ENCODE assay signal across 24 cellular contexts in genomic region chr21:14771587-14771986, GRCh38.
"Had no signal": no experiment of that assay in that cellular context is flagged by ENCODE, and none has a peak within 500 bp of the region (broad histone marks: within the 10 kb centered on the region; RNA-seq: fewer than 3 reads in every experiment).

No MANE protein-coding gene starts in this region.

- H3K36me3 ChIP-seq: brain microvascular endothelial cell, cardiac muscle cell, SJSA1 had no signal

- H3K4me3 ChIP-seq: cardiac muscle cell, SJSA1 had no signal

- DNase-seq: activated CD4-positive, alpha-beta T cell treated with anti-CD3 and anti-CD28 coated beads for 4 hours; activated CD8-positive, alpha-beta memory T cell treated with anti-CD3 and anti-CD28 coated beads, Interleukin-2, amount 50 U/mL, for 4 hours; activated CD8-positive, alpha-beta T cell treated with anti-CD3 and anti-CD28 coated beads for 36 hours; activated gamma-delta T cell treated with Interleukin-2 at 50 U/mL for 16 hours; activated naive CD4-positive, alpha-beta T cell treated with anti-CD3 and anti-CD28 coated beads, Interleukin-2, amount 10 ng/mL, durations not matched to agents 7 days and 5 days; activated naive CD8-positive, alpha-beta T cell treated with anti-CD3 and anti-CD28 coated beads for 36 hours; activated T-cell treated with anti-CD3 and anti-CD28 coated beads, Interleukin-2, amount 50 U/mL, for 72 hours; brain microvascular endothelial cell; cerebellar nuclear complex; Karpas-422; NCI-H1092; NCI-H1417; NCI-H2029; NCI-H345; NCI-H510A; NCI-H526 treated with DMSO at 0.1 percent for 48 hours; PC-3; SHP77; SW 1271 had no signal

- H3K9me3 ChIP-seq: SJSA1 had no signal

- H3K27ac ChIP-seq: brain microvascular endothelial cell, cardiac muscle cell, SJSA1 had no signal

- H3K4me1 ChIP-seq: SJSA1 had no signal

- H3K27ac Mint-ChIP-seq: activated CD8-positive, alpha-beta T cell treated with anti-CD3 and anti-CD28 coated beads for 36 hours; activated naive CD4-positive, alpha-beta T cell treated with anti-CD3 and anti-CD28 coated beads, Interleukin-2, amount 10 ng/mL, durations not matched to agents 7 days and 5 days; activated naive CD8-positive, alpha-beta T cell treated with anti-CD3 and anti-CD28 coated beads for 36 hours; activated T-cell treated with anti-CD3 and anti-CD28 coated beads, Interleukin-2, amount 50 U/mL, for 72 hours; activated T-helper 2 cell treated with anti-CD3 and anti-CD28 coated beads, Interferon-gamma antibody, Interleukin-2, Interleukin-4, amounts not matched to agents 10 μg/mL and 5 μg/mL and 100 μg/mL, durations not matched to agents 14 hours and 24 hours and 36 hours; T-helper 1 cell treated with Interleukin-12 subunit alpha and Interleukin-12 subunit beta and Interleukin-4 antibody, amounts not matched to agents 30 μg/mL and 1 μg/mL, for 36 hours had no signal

- ATAC-seq: activated CD8-positive, alpha-beta T cell treated with anti-CD3 and anti-CD28 coated beads for 36 hours; activated T-cell treated with anti-CD3 and anti-CD28 coated beads, Interleukin-2, amount 50 U/mL, for 72 hours; PC-3; SK-N-SH treated with all-trans-retinoic acid at 6 μM for 48 hours had no signal

- H3K9me3 Mint-ChIP-seq: activated CD8-positive, alpha-beta T cell treated with anti-CD3 and anti-CD28 coated beads for 36 hours; activated naive CD4-positive, alpha-beta T cell treated with anti-CD3 and anti-CD28 coated beads, Interleukin-2, amount 10 ng/mL, durations not matched to agents 7 days and 5 days; activated naive CD8-positive, alpha-beta T cell treated with anti-CD3 and anti-CD28 coated beads for 36 hours; activated T-cell treated with anti-CD3 and anti-CD28 coated beads, Interleukin-2, amount 50 U/mL, for 72 hours; activated T-helper 2 cell treated with anti-CD3 and anti-CD28 coated beads, Interferon-gamma antibody, Interleukin-2, Interleukin-4, amounts not matched to agents 10 μg/mL and 5 μg/mL and 100 μg/mL, durations not matched to agents 14 hours and 24 hours and 36 hours; T-helper 1 cell treated with Interleukin-12 subunit alpha and Interleukin-12 subunit beta and Interleukin-4 antibody, amounts not matched to agents 30 μg/mL and 1 μg/mL, for 36 hours had no signal

- H3K36me3 Mint-ChIP-seq: activated naive CD4-positive, alpha-beta T cell treated with anti-CD3 and anti-CD28 coated beads, Interleukin-2, amount 10 ng/mL, durations not matched to agents 7 days and 5 days; activated naive CD8-positive, alpha-beta T cell treated with anti-CD3 and anti-CD28 coated beads for 36 hours had no signal

- H3K27me3 ChIP-seq: brain microvascular endothelial cell, cardiac muscle cell, SJSA1 had no signal

- H3K4me3 Mint-ChIP-seq: activated CD8-positive, alpha-beta T cell treated with anti-CD3 and anti-CD28 coated beads for 36 hours; activated naive CD4-positive, alpha-beta T cell treated with anti-CD3 and anti-CD28 coated beads, Interleukin-2, amount 10 ng/mL, durations not matched to agents 7 days and 5 days; activated naive CD8-positive, alpha-beta T cell treated with anti-CD3 and anti-CD28 coated beads for 36 hours; activated T-cell treated with anti-CD3 and anti-CD28 coated beads, Interleukin-2, amount 50 U/mL, for 72 hours; T-helper 1 cell treated with Interleukin-12 subunit alpha and Interleukin-12 subunit beta and Interleukin-4 antibody, amounts not matched to agents 30 μg/mL and 1 μg/mL, for 36 hours had no signal

- H3K4me1 Mint-ChIP-seq: activated naive CD4-positive, alpha-beta T cell treated with anti-CD3 and anti-CD28 coated beads, Interleukin-2, amount 10 ng/mL, durations not matched to agents 7 days and 5 days; activated naive CD8-positive, alpha-beta T cell treated with anti-CD3 and anti-CD28 coated beads for 36 hours had no signal
